Comparison of ENCODE assay signal across 18 cellular contexts in genomic region chr1:215226755-215227154, GRCh38.
"Had no signal": no experiment of that assay in that cellular context is flagged by ENCODE, and none has a peak within 500 bp of the region (broad histone marks: within the 10 kb centered on the region; RNA-seq: fewer than 3 reads in every experiment).

No MANE protein-coding gene starts in this region.

- H3K9me3 Mint-ChIP-seq: activated CD4-positive, alpha-beta memory T cell treated with anti-CD3 and anti-CD28 coated beads, Interleukin-2, amount 10 ng/mL, durations not matched to agents 7 days and 5 days; activated T-cell treated with anti-CD3 and anti-CD28 coated beads, Interleukin-2, amount 50 U/mL, for 24 hours; brain; neural progenitor cell had no signal

- H3K27ac Mint-ChIP-seq: activated CD4-positive, alpha-beta memory T cell treated with anti-CD3 and anti-CD28 coated beads, Interleukin-2, amount 10 ng/mL, durations not matched to agents 7 days and 5 days; activated CD4-positive, alpha-beta T cell treated with anti-CD3 and anti-CD28 coated beads for 36 hours; activated T-cell treated with anti-CD3 and anti-CD28 coated beads, Interleukin-2, amount 50 U/mL, for 24 hours; brain; naive B cell; neural progenitor cell; stimulated activated effector memory CD8-positive, alpha-beta T cell treated with anti-CD3 and anti-CD28 coated beads, Interleukin-12 subunit alpha, Interleukin-12 subunit beta, amount 100 ng/mL, for 72 hours had no signal

- H3K4me1 Mint-ChIP-seq: activated CD4-positive, alpha-beta memory T cell treated with anti-CD3 and anti-CD28 coated beads, Interleukin-2, amount 10 ng/mL, durations not matched to agents 7 days and 5 days; activated CD4-positive, alpha-beta T cell treated with anti-CD3 and anti-CD28 coated beads for 36 hours; brain; naive B cell; neural progenitor cell; stimulated activated effector memory CD8-positive, alpha-beta T cell treated with anti-CD3 and anti-CD28 coated beads, Interleukin-12 subunit alpha, Interleukin-12 subunit beta, amount 100 ng/mL, for 72 hours had no signal

- H2AFZ ChIP-seq: neural progenitor cell, parathyroid adenoma had no signal

- H3K9ac ChIP-seq: neural progenitor cell, parathyroid adenoma had no signal

- DNase-seq: activated CD4-positive, alpha-beta memory T cell treated with anti-CD3 and anti-CD28 coated beads, Interleukin-2, amount 10 ng/mL, durations not matched to agents 7 days and 5 days; activated CD4-positive, alpha-beta T cell treated with anti-CD3 and anti-CD28 coated beads for 36 hours; activated effector memory CD4-positive, alpha-beta T cell treated with Interleukin-2 at 50 U/mL for 16 hours; activated naive CD4-positive, alpha-beta T cell treated with anti-CD3 and anti-CD28 coated beads, Interleukin-2, amount 50 U/mL, for 16 hours; activated T-cell treated with anti-CD3 and anti-CD28 coated beads, Interleukin-2, amount 50 U/mL, for 24 hours; adrenal gland; cerebellar nuclear complex; hippocampal formation; kidney; left ventricle myocardium inferior; naive B cell; stimulated activated CD4-positive, alpha-beta T cell treated with anti-CD3 and anti-CD28 coated beads, Interleukin-12 subunit alpha, Interleukin-12 subunit beta, amount 100 ng/mL, for 4 hours; T-helper 2 cell; thyroid gland had no signal

- H3K36me3 ChIP-seq: adrenal gland, left ventricle myocardium inferior, neural progenitor cell, thyroid gland had no signal

- H3K4me1 ChIP-seq: adrenal gland, left ventricle myocardium inferior, neural progenitor cell, parathyroid adenoma had no signal

- H3K4me3 ChIP-seq: adrenal gland, left ventricle myocardium inferior, neural progenitor cell, thyroid gland had no signal

- H3K4me3 Mint-ChIP-seq: activated CD4-positive, alpha-beta memory T cell treated with anti-CD3 and anti-CD28 coated beads, Interleukin-2, amount 10 ng/mL, durations not matched to agents 7 days and 5 days; activated CD4-positive, alpha-beta T cell treated with anti-CD3 and anti-CD28 coated beads for 36 hours; activated T-cell treated with anti-CD3 and anti-CD28 coated beads, Interleukin-2, amount 50 U/mL, for 24 hours; brain; naive B cell; neural progenitor cell; stimulated activated effector memory CD8-positive, alpha-beta T cell treated with anti-CD3 and anti-CD28 coated beads, Interleukin-12 subunit alpha, Interleukin-12 subunit beta, amount 100 ng/mL, for 72 hours had no signal

- ATAC-seq: activated CD4-positive, alpha-beta T cell treated with anti-CD3 and anti-CD28 coated beads for 36 hours; stimulated activated effector memory CD8-positive, alpha-beta T cell treated with anti-CD3 and anti-CD28 coated beads, Interleukin-12 subunit alpha, Interleukin-12 subunit beta, amount 100 ng/mL, for 72 hours had no signal

- H3K4me2 ChIP-seq: neural progenitor cell had no signal

- H3K27me3 ChIP-seq: adrenal gland, neural progenitor cell, thyroid gland had no signal

- H3K27ac ChIP-seq: adrenal gland, left ventricle myocardium inferior, neural progenitor cell, parathyroid adenoma, thyroid gland had no signal

- H3K36me3 Mint-ChIP-seq: brain; naive B cell; neural progenitor cell; stimulated activated effector memory CD8-positive, alpha-beta T cell treated with anti-CD3 and anti-CD28 coated beads, Interleukin-12 subunit alpha, Interleukin-12 subunit beta, amount 100 ng/mL, for 72 hours had no signal

- H3K27me3 Mint-ChIP-seq: activated CD4-positive, alpha-beta memory T cell treated with anti-CD3 and anti-CD28 coated beads, Interleukin-2, amount 10 ng/mL, durations not matched to agents 7 days and 5 days; activated CD4-positive, alpha-beta T cell treated with anti-CD3 and anti-CD28 coated beads for 36 hours; activated T-cell treated with anti-CD3 and anti-CD28 coated beads, Interleukin-2, amount 50 U/mL, for 24 hours; brain; naive B cell had no signal

- H3K9me3 ChIP-seq: adrenal gland, left ventricle myocardium inferior, thyroid gland had no signal
